Comparison of ENCODE assay signal across 1 cellular context in the genomic region with DNA sequence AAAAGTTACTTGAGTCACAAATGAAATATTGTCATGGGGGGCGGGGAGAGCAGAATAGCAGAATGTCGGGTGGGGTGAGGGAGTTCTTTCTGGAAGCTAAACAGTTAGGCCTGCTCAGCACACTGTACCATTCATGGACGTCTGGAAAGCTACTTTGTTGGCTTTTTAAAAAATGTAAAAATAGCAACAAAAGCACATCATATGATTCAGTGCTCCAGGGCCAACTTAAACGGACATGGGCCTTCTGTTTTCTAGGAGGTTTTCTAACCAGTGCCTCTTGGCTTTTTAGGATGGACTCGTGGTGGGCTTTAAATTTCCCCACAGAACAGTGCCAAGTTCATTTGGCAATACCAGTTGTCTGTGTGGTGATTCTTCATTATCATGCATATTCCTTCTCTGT.
TF ChIP-seq lines count a peak whose summit lies in the region.

No MANE protein-coding gene starts in this region.

TF ChIP-seq in WTC11, 78 proteins besides CTCF, POLR2A, EP300 and RAD21 (continued from another document):
- TF ChIP-seq, protein P1, sequence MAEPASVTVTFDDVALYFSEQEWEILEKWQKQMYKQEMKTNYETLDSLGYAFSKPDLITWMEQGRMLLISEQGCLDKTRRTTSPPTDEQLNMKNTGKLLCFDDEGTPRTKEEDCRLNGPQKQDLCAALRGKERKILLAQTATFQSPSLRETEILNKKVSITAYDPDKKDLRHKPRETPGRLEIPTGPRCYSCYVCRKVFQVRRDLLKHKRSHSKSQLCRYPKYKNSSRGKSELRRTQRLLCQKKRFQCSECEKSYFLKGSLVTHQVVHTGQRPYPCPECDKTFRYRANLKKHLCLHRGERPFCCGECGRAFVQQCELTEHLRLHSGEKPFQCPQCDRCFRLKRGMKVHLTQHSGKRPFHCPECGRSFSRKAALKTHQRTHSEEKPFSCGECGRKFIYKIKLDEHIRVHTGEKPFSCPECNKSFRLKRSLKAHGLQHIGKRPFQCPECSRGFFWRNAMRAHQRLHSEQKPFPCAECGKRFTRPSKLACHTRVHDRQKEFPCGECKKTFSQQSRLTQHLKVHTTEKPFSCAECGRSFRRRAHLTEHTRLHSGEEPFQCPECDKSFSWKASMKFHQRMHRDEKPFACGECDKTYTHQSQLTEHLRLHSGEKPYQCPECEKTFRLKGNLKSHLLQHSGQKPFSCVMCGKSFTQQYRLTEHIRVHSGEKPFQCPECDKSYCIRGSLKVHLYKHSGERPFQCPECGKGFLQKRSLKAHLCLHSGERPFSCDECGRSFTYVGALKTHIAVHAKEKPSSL (CRISPR knock-in tag; conservative IDR thresholded peaks at IDR 0.05), result no peak
- TF ChIP-seq, protein P2, sequence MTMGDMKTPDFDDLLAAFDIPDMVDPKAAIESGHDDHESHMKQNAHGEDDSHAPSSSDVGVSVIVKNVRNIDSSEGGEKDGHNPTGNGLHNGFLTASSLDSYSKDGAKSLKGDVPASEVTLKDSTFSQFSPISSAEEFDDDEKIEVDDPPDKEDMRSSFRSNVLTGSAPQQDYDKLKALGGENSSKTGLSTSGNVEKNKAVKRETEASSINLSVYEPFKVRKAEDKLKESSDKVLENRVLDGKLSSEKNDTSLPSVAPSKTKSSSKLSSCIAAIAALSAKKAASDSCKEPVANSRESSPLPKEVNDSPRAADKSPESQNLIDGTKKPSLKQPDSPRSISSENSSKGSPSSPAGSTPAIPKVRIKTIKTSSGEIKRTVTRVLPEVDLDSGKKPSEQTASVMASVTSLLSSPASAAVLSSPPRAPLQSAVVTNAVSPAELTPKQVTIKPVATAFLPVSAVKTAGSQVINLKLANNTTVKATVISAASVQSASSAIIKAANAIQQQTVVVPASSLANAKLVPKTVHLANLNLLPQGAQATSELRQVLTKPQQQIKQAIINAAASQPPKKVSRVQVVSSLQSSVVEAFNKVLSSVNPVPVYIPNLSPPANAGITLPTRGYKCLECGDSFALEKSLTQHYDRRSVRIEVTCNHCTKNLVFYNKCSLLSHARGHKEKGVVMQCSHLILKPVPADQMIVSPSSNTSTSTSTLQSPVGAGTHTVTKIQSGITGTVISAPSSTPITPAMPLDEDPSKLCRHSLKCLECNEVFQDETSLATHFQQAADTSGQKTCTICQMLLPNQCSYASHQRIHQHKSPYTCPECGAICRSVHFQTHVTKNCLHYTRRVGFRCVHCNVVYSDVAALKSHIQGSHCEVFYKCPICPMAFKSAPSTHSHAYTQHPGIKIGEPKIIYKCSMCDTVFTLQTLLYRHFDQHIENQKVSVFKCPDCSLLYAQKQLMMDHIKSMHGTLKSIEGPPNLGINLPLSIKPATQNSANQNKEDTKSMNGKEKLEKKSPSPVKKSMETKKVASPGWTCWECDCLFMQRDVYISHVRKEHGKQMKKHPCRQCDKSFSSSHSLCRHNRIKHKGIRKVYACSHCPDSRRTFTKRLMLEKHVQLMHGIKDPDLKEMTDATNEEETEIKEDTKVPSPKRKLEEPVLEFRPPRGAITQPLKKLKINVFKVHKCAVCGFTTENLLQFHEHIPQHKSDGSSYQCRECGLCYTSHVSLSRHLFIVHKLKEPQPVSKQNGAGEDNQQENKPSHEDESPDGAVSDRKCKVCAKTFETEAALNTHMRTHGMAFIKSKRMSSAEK (CRISPR knock-in tag; IDR thresholded peaks at IDR 0.05; ENCODE audit: borderline replicate concordance), result no peak
- TF ChIP-seq NR3C1 (CRISPR knock-in tag; conservative IDR thresholded peaks at IDR 0.05; ENCODE audit: low read depth) (no peak), JAZF1 (CRISPR knock-in tag; IDR thresholded peaks at IDR 0.05) (no peak), ZNF317 (CRISPR knock-in tag; IDR thresholded peaks at IDR 0.05; ENCODE audit: borderline replicate concordance, low read depth) (no peak), SP1 (CRISPR knock-in tag; conservative IDR thresholded peaks at IDR 0.05) (no peak)
- TF ChIP-seq, protein P3, sequence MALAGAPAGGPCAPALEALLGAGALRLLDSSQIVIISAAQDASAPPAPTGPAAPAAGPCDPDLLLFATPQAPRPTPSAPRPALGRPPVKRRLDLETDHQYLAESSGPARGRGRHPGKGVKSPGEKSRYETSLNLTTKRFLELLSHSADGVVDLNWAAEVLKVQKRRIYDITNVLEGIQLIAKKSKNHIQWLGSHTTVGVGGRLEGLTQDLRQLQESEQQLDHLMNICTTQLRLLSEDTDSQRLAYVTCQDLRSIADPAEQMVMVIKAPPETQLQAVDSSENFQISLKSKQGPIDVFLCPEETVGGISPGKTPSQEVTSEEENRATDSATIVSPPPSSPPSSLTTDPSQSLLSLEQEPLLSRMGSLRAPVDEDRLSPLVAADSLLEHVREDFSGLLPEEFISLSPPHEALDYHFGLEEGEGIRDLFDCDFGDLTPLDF (CRISPR knock-in tag; IDR thresholded peaks at IDR 0.05), result no peak
- TF ChIP-seq, protein P4, sequence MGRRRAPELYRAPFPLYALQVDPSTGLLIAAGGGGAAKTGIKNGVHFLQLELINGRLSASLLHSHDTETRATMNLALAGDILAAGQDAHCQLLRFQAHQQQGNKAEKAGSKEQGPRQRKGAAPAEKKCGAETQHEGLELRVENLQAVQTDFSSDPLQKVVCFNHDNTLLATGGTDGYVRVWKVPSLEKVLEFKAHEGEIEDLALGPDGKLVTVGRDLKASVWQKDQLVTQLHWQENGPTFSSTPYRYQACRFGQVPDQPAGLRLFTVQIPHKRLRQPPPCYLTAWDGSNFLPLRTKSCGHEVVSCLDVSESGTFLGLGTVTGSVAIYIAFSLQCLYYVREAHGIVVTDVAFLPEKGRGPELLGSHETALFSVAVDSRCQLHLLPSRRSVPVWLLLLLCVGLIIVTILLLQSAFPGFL (CRISPR knock-in tag; IDR thresholded peaks at IDR 0.05; ENCODE audit: borderline replicate concordance), result no peak
